In the genomic region with DNA sequence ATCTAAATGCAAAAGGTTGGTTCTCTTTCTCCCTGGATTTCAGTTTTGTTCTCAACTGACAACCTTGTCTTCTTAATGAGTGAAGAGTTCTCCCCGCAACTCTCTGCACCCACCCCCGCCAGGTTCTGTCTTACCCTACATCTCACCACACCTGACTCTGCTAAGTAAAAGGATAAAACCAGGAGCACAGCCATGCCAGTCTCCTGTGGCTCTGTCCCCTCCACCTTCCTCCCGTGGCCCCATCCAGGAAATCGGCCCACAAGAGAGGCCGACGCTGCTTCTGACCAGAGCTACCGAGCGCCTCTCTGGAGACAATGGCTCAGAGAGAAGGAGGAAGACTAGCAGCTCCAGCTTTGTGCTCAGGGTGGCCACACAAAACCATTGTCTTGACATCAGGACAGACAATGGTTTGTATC, we compare ENCODE assay signal across 8 cellular contexts.
DNase-seq lines count a peak whose midpoint lies in the region; ATAC-seq, FAIRE-seq and TF ChIP-seq lines count a peak whose summit lies in the region.

No MANE protein-coding gene starts in this region.

- no peak overlapping the region for H3K27ac Mint-ChIP-seq in activated CD8-positive, alpha-beta T cell treated with anti-CD3 and anti-CD28 coated beads, Interleukin-2, amount 10 ng/mL, durations not matched to agents 7 days and 5 days
- H3K27ac Mint-ChIP-seq in stimulated activated naive B cell treated with anti-CD40 and anti-IgM and Interleukin-4, amounts not matched to agents 10 μg/mL and 1 μg/mL and 100 μg/mL, for 72 hours: peak overlapping the region; percentile 84

- ATAC-seq in activated CD8-positive, alpha-beta T cell treated with anti-CD3 and anti-CD28 coated beads, Interleukin-2, amount 10 ng/mL, durations not matched to agents 7 days and 5 days: no peak
- ATAC-seq in stimulated activated naive B cell treated with anti-CD40 and anti-IgM and Interleukin-4, amounts not matched to agents 10 μg/mL and 1 μg/mL and 100 μg/mL, for 72 hours (replicated peaks): no peak
- ATAC-seq in HG02642 (IDR thresholded peaks at IDR 0.05; ENCODE audit: poor library complexity, unreplicated experiment): no peak
- no peak for ATAC-seq in HG03439 (IDR thresholded peaks at IDR 0.05; ENCODE audit: unreplicated experiment)
- no peak for ATAC-seq in HG02588 (IDR thresholded peaks at IDR 0.05; ENCODE audit: unreplicated experiment)

- WGBS in HUES64: 46% methylated on average over 8 of the region's 8 CpGs

- H3K36me3 Mint-ChIP-seq in activated CD8-positive, alpha-beta T cell treated with anti-CD3 and anti-CD28 coated beads, Interleukin-2, amount 10 ng/mL, durations not matched to agents 7 days and 5 days (ENCODE audit: low read depth): no peaks in the 10 kb centered on the region
- no peaks in the 10 kb centered on the region for H3K36me3 Mint-ChIP-seq in stimulated activated naive B cell treated with anti-CD40 and anti-IgM and Interleukin-4, amounts not matched to agents 10 μg/mL and 1 μg/mL and 100 μg/mL, for 72 hours

- H3K4me1 Mint-ChIP-seq in activated CD8-positive, alpha-beta T cell treated with anti-CD3 and anti-CD28 coated beads, Interleukin-2, amount 10 ng/mL, durations not matched to agents 7 days and 5 days (ENCODE audit: low read depth): peaks cover 20% of the 10 kb centered on the region
- peaks cover 20 to 30% of the 10 kb centered on the region in 2 donors for H3K4me1 Mint-ChIP-seq in stimulated activated naive B cell treated with anti-CD40 and anti-IgM and Interleukin-4, amounts not matched to agents 10 μg/mL and 1 μg/mL and 100 μg/mL, for 72 hours

- no peak for DNase-seq in activated CD8-positive, alpha-beta T cell treated with anti-CD3 and anti-CD28 coated beads, Interleukin-2, amount 10 ng/mL, durations not matched to agents 7 days and 5 days
- DNase-seq in kidney: no peak
- no peak for DNase-seq in stimulated activated naive B cell treated with anti-CD40 and anti-IgM and Interleukin-4, amounts not matched to agents 10 μg/mL and 1 μg/mL and 100 μg/mL, for 72 hours
- no peak for DNase-seq in NCI-H2081 (lab: John Stamatoyannopoulos, UW)

- no peak for TF ChIP-seq CTCF in kidney (IDR thresholded peaks at IDR 0.05; ENCODE audit: borderline replicate concordance, extremely low read depth, insufficient read depth)

- H3K9me3 Mint-ChIP-seq in activated CD8-positive, alpha-beta T cell treated with anti-CD3 and anti-CD28 coated beads, Interleukin-2, amount 10 ng/mL, durations not matched to agents 7 days and 5 days (ENCODE audit: insufficient read depth): no peaks in the 10 kb centered on the region
- no peaks in the 10 kb centered on the region for H3K9me3 Mint-ChIP-seq in stimulated activated naive B cell treated with anti-CD40 and anti-IgM and Interleukin-4, amounts not matched to agents 10 μg/mL and 1 μg/mL and 100 μg/mL, for 72 hours

- no peaks in the 10 kb centered on the region for H3K27me3 ChIP-seq in HUES64 (ENCODE audit: insufficient read depth, low read length)

- H3K4me3 ChIP-seq in HUES64 (ENCODE audit: low read length): peak overlapping the region; percentile 26; the same call in 1 of the 2 replicates
- H3K4me3 ChIP-seq in kidney (ENCODE audit: low read length in 2 of 2): peak overlapping the region; percentile 58 to 73

- H3K9me3 ChIP-seq in HUES64 (ENCODE audit: insufficient read depth, low read depth, low read length) (no peaks in the 10 kb centered on the region), kidney (ENCODE audit: control insufficient read depth in 1 of 2, low read length in 2 of 2) (no peaks in the 10 kb centered on the region)

- intact Hi-C loops in kidney (cut with DNase I): no loop called here

- peak overlapping the region; percentile 20 for H3K4me3 Mint-ChIP-seq in activated CD8-positive, alpha-beta T cell treated with anti-CD3 and anti-CD28 coated beads, Interleukin-2, amount 10 ng/mL, durations not matched to agents 7 days and 5 days
- peak overlapping the region; percentile 39 to 58 for H3K4me3 Mint-ChIP-seq in stimulated activated naive B cell treated with anti-CD40 and anti-IgM and Interleukin-4, amounts not matched to agents 10 μg/mL and 1 μg/mL and 100 μg/mL, for 72 hours

- H3K4me1 ChIP-seq in HUES64 (ENCODE audit: insufficient read depth, low read length) (peaks cover 31% of the 10 kb centered on the region), kidney (ENCODE audit: control insufficient read depth in 1 of 2, insufficient read depth in 1 of 2, low read depth in 1 of 2, low read length in 2 of 2) (peaks cover 31 to 52% of the 10 kb centered on the region in 2 donors)

- POLR2A ChIA-PET in activated CD8-positive, alpha-beta T cell treated with anti-CD3 and anti-CD28 coated beads, Interleukin-2, amount 10 ng/mL, durations not matched to agents 7 days and 5 days (lab: Charles Lee): no interaction called here

- H3K27ac ChIP-seq in HUES64 (ENCODE audit: low read depth, low read length) (no peak overlapping the region; the same call in 1 of the 2 replicates), kidney (ENCODE audit: low read depth in 2 of 2, low read length in 2 of 2) (peak overlapping the region; percentile 69 to 72)

- FAIRE-seq in kidney (lab: Jason Lieb, UNC): no peak

- H3K36me3 ChIP-seq in HUES64 (ENCODE audit: insufficient read depth, low read length) (no peaks in the 10 kb centered on the region), kidney (ENCODE audit: control insufficient read depth in 1 of 2, insufficient read depth in 2 of 2, low read length in 2 of 2) (no peaks in the 10 kb centered on the region)

- CTCF ChIA-PET in activated CD8-positive, alpha-beta T cell treated with anti-CD3 and anti-CD28 coated beads, Interleukin-2, amount 10 ng/mL, durations not matched to agents 7 days and 5 days (lab: Charles Lee): no interaction called here

- H3K9ac ChIP-seq in HUES64 (ENCODE audit: low read depth, low read length): no peak overlapping the region
- H3K9ac ChIP-seq in kidney (ENCODE audit: low read length in 2 of 2): peak overlapping the region; percentile 7 to 80

- peaks cover 33% of the 10 kb centered on the region for H3K27me3 Mint-ChIP-seq in activated CD8-positive, alpha-beta T cell treated with anti-CD3 and anti-CD28 coated beads, Interleukin-2, amount 10 ng/mL, durations not matched to agents 7 days and 5 days (ENCODE audit: low read depth)
- peaks cover 4 to 14% of the 10 kb centered on the region in 2 donors for H3K27me3 Mint-ChIP-seq in stimulated activated naive B cell treated with anti-CD40 and anti-IgM and Interleukin-4, amounts not matched to agents 10 μg/mL and 1 μg/mL and 100 μg/mL, for 72 hours
